ENCODE assay signal across 8 cellular contexts in genomic region chr12:2691340-2692111, GRCh38.
DNase-seq lines count a peak whose midpoint lies in the region; ATAC-seq, FAIRE-seq and TF ChIP-seq lines count a peak whose summit lies in the region.

No MANE protein-coding gene starts in this region.

- peak overlapping the region; percentile 19 to 61 (median 39) for H3K4me3 ChIP-seq in keratinocyte (ENCODE audit: control insufficient read depth in 2 of 3, extremely low read depth in 1 of 3, insufficient read depth in 2 of 3, low read depth in 1 of 3, low read length in 3 of 3)

- H3K36me3 Mint-ChIP-seq in activated naive CD4-positive, alpha-beta T cell treated with anti-CD3 and anti-CD28 coated beads, Interleukin-2, amount 10 ng/mL, durations not matched to agents 7 days and 5 days: peaks cover 3% of the 10 kb centered on the region

- H3K27me3 Mint-ChIP-seq in activated naive CD4-positive, alpha-beta T cell treated with anti-CD3 and anti-CD28 coated beads, Interleukin-2, amount 10 ng/mL, durations not matched to agents 7 days and 5 days: peaks cover 31% of the 10 kb centered on the region

- TF ChIP-seq CTCF in keratinocyte (optimal IDR thresholded peaks at IDR 0.05 in 1 of 3, IDR thresholded peaks at IDR 0.05 in 1 of 3, conservative IDR thresholded peaks at IDR 0.05 in 1 of 3; ENCODE audit: extremely low read depth in 1 of 3, insufficient read depth in 2 of 3, low read length in 3 of 3): no peak

- no peaks in the 10 kb centered on the region for H3K79me2 ChIP-seq in keratinocyte (ENCODE audit: control insufficient read depth, insufficient read depth, low read length)

- peak overlapping the region; percentile 87 for H3K4me3 Mint-ChIP-seq in activated naive CD4-positive, alpha-beta T cell treated with anti-CD3 and anti-CD28 coated beads, Interleukin-2, amount 10 ng/mL, durations not matched to agents 7 days and 5 days

- H3K27me3 ChIP-seq in keratinocyte (ENCODE audit: control insufficient read depth, extremely low read depth, insufficient read depth, low read length): peaks cover 36% of the 10 kb centered on the region

- peak; percentile 77 for ATAC-seq in HG02678 (IDR thresholded peaks at IDR 0.05; ENCODE audit: unreplicated experiment)

- peak; percentile 76 for DNase-seq in NCI-H69 (lab: John Stamatoyannopoulos, UW)
- peak; percentile 75 for DNase-seq in activated naive CD4-positive, alpha-beta T cell treated with anti-CD3 and anti-CD28 coated beads, Interleukin-2, amount 10 ng/mL, durations not matched to agents 7 days and 5 days
- DNase-seq in keratinocyte (ENCODE audit: low read depth, low spot score): no peak
- DNase-seq in stimulated activated CD8-positive, alpha-beta memory T cell treated with anti-CD3 and anti-CD28 coated beads, Interleukin-12 subunit alpha, Interleukin-12 subunit beta, amount 100 ng/mL, for 1 hour (ENCODE audit: low read depth): peak; percentile 18
- no peak for DNase-seq in caudate nucleus (lab: John Stamatoyannopoulos, UW)
- DNase-seq in cortex of kidney (lab: John Stamatoyannopoulos, UW): no peak

- peak overlapping the region; percentile 70 for H3K4me2 ChIP-seq in keratinocyte (ENCODE audit: control insufficient read depth, extremely low read depth, insufficient read depth, low read depth, low read length)

- FAIRE-seq in keratinocyte (lab: Jason Lieb, UNC): no peak

- peak overlapping the region; percentile 71 for H2AFZ ChIP-seq in keratinocyte (ENCODE audit: control insufficient read depth, low read length)

- no peaks in the 10 kb centered on the region for H3K9me1 ChIP-seq in keratinocyte (ENCODE audit: control insufficient read depth, extremely low read depth, insufficient read depth, low read length)

- H4K20me1 ChIP-seq in keratinocyte (ENCODE audit: control insufficient read depth, extremely low read depth, insufficient read depth, low read length): no peaks in the 10 kb centered on the region

- no peaks in the 10 kb centered on the region for H3K36me3 ChIP-seq in keratinocyte (ENCODE audit: control insufficient read depth in 2 of 2, extremely low read depth in 1 of 2, insufficient read depth in 2 of 2, low read length in 2 of 2)

- H3K9ac ChIP-seq in keratinocyte (ENCODE audit: control insufficient read depth, extremely low read depth, insufficient read depth, low read length): no peak overlapping the region

- peak; percentile 51 for TF ChIP-seq POLR2A in GM15510 (IDR thresholded peaks at IDR 0.05; ENCODE audit: borderline replicate concordance, extremely low read depth, insufficient read length)

- peak overlapping the region; percentile 98 for H3K27ac Mint-ChIP-seq in activated naive CD4-positive, alpha-beta T cell treated with anti-CD3 and anti-CD28 coated beads, Interleukin-2, amount 10 ng/mL, durations not matched to agents 7 days and 5 days

- no peaks in the 10 kb centered on the region for H3K9me3 ChIP-seq in keratinocyte (ENCODE audit: control insufficient read depth, low read depth, low read length)

- no peaks in the 10 kb centered on the region for H3K9me3 Mint-ChIP-seq in activated naive CD4-positive, alpha-beta T cell treated with anti-CD3 and anti-CD28 coated beads, Interleukin-2, amount 10 ng/mL, durations not matched to agents 7 days and 5 days

- CTCF ChIA-PET in activated naive CD4-positive, alpha-beta T cell treated with anti-CD3 and anti-CD28 coated beads, Interleukin-2, amount 10 ng/mL, durations not matched to agents 7 days and 5 days (lab: Charles Lee): interaction anchor here (0.7 to 3.9 kb wide), 8 partner anchors 8 to 121 kb away, joined by 3 to 22 read pairs (median 3); partner anchors contain the start of gene ITFG2

- H3K4me1 Mint-ChIP-seq in activated naive CD4-positive, alpha-beta T cell treated with anti-CD3 and anti-CD28 coated beads, Interleukin-2, amount 10 ng/mL, durations not matched to agents 7 days and 5 days: peaks cover 47% of the 10 kb centered on the region

- H3K4me1 ChIP-seq in keratinocyte (ENCODE audit: control insufficient read depth, extremely low read depth, insufficient read depth, low read length): no peaks in the 10 kb centered on the region

- dilution Hi-C loops in keratinocyte (cut with MboI; ENCODE audit: extremely low pct_ligation_motif_present, low sequenced_read_pairs): no loop called here

- H3K27ac ChIP-seq in keratinocyte (ENCODE audit: control insufficient read depth, insufficient read depth, low read length) (no peak overlapping the region), caudate nucleus (ENCODE audit: low read depth, low read length) (no peak overlapping the region)

Comparison
In these comparisons a context has a peak if more than half of its experiments do, and no peak if none do; other contexts are left out.
1. DNase-seq: peak in NCI-H69 (single experiment), activated naive CD4-positive, alpha-beta T cell treated with anti-CD3 and anti-CD28 coated beads, Interleukin-2, amount 10 ng/mL, durations not matched to agents 7 days and 5 days (single experiment) and stimulated activated CD8-positive, alpha-beta memory T cell treated with anti-CD3 and anti-CD28 coated beads, Interleukin-12 subunit alpha, Interleukin-12 subunit beta, amount 100 ng/mL, for 1 hour (single experiment); none in keratinocyte (single experiment), caudate nucleus (0 of 61) and cortex of kidney (single experiment).